Comparison of ENCODE assay signal across 1 cellular context in the genomic region with DNA sequence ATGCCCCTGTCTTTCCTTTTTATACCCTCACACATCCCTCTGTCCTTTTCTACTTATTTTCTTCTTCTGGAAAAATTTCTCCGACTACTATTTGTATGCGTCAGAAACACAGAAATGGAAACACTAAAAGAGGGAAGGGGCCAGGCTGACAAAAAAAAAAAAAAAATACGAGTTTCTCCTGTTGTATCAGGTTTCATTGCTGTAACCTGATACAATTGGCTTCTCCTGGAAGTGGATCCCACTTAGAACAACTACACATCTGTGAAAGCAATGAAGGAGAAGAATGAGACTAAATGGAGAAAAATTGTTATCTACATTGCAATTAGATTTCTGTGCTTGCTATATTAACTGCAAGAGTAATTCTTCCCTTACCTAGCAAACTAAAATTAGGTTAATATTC.
TF ChIP-seq lines count a peak whose summit lies in the region.

No MANE protein-coding gene starts in this region.

TF ChIP-seq in GM23338, 12 proteins besides CTCF, POLR2A, EP300 and RAD21:
- TF ChIP-seq, protein P1, sequence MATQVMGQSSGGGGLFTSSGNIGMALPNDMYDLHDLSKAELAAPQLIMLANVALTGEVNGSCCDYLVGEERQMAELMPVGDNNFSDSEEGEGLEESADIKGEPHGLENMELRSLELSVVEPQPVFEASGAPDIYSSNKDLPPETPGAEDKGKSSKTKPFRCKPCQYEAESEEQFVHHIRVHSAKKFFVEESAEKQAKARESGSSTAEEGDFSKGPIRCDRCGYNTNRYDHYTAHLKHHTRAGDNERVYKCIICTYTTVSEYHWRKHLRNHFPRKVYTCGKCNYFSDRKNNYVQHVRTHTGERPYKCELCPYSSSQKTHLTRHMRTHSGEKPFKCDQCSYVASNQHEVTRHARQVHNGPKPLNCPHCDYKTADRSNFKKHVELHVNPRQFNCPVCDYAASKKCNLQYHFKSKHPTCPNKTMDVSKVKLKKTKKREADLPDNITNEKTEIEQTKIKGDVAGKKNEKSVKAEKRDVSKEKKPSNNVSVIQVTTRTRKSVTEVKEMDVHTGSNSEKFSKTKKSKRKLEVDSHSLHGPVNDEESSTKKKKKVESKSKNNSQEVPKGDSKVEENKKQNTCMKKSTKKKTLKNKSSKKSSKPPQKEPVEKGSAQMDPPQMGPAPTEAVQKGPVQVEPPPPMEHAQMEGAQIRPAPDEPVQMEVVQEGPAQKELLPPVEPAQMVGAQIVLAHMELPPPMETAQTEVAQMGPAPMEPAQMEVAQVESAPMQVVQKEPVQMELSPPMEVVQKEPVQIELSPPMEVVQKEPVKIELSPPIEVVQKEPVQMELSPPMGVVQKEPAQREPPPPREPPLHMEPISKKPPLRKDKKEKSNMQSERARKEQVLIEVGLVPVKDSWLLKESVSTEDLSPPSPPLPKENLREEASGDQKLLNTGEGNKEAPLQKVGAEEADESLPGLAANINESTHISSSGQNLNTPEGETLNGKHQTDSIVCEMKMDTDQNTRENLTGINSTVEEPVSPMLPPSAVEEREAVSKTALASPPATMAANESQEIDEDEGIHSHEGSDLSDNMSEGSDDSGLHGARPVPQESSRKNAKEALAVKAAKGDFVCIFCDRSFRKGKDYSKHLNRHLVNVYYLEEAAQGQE (IDR thresholded peaks at IDR 0.05; ENCODE audit: unreplicated experiment), result no peak
- TF ChIP-seq JUNB (IDR thresholded peaks at IDR 0.05; ENCODE audit: unreplicated experiment) (no peak), CREB1 (CRISPR knock-in tag; IDR thresholded peaks at IDR 0.05; ENCODE audit: low read depth) (no peak), EZH2 (IDR thresholded peaks at IDR 0.05; ENCODE audit: low read depth, unreplicated experiment) (no peak), ZNF331 (CRISPR knock-in tag; IDR thresholded peaks at IDR 0.05; ENCODE audit: low read depth) (no peak), EZH2phosphoT487 (IDR thresholded peaks at IDR 0.05; ENCODE audit: unreplicated experiment) (no peak), STAT1 (IDR thresholded peaks at IDR 0.05; ENCODE audit: unreplicated experiment) (no peak), ZNF114 (CRISPR knock-in tag; IDR thresholded peaks at IDR 0.05) (no peak), POLR2AphosphoS5 (IDR thresholded peaks at IDR 0.05; ENCODE audit: low read depth) (no peak), NANOG (IDR thresholded peaks at IDR 0.05; ENCODE audit: borderline replicate concordance) (no peak)
- TF ChIP-seq, protein P2, sequence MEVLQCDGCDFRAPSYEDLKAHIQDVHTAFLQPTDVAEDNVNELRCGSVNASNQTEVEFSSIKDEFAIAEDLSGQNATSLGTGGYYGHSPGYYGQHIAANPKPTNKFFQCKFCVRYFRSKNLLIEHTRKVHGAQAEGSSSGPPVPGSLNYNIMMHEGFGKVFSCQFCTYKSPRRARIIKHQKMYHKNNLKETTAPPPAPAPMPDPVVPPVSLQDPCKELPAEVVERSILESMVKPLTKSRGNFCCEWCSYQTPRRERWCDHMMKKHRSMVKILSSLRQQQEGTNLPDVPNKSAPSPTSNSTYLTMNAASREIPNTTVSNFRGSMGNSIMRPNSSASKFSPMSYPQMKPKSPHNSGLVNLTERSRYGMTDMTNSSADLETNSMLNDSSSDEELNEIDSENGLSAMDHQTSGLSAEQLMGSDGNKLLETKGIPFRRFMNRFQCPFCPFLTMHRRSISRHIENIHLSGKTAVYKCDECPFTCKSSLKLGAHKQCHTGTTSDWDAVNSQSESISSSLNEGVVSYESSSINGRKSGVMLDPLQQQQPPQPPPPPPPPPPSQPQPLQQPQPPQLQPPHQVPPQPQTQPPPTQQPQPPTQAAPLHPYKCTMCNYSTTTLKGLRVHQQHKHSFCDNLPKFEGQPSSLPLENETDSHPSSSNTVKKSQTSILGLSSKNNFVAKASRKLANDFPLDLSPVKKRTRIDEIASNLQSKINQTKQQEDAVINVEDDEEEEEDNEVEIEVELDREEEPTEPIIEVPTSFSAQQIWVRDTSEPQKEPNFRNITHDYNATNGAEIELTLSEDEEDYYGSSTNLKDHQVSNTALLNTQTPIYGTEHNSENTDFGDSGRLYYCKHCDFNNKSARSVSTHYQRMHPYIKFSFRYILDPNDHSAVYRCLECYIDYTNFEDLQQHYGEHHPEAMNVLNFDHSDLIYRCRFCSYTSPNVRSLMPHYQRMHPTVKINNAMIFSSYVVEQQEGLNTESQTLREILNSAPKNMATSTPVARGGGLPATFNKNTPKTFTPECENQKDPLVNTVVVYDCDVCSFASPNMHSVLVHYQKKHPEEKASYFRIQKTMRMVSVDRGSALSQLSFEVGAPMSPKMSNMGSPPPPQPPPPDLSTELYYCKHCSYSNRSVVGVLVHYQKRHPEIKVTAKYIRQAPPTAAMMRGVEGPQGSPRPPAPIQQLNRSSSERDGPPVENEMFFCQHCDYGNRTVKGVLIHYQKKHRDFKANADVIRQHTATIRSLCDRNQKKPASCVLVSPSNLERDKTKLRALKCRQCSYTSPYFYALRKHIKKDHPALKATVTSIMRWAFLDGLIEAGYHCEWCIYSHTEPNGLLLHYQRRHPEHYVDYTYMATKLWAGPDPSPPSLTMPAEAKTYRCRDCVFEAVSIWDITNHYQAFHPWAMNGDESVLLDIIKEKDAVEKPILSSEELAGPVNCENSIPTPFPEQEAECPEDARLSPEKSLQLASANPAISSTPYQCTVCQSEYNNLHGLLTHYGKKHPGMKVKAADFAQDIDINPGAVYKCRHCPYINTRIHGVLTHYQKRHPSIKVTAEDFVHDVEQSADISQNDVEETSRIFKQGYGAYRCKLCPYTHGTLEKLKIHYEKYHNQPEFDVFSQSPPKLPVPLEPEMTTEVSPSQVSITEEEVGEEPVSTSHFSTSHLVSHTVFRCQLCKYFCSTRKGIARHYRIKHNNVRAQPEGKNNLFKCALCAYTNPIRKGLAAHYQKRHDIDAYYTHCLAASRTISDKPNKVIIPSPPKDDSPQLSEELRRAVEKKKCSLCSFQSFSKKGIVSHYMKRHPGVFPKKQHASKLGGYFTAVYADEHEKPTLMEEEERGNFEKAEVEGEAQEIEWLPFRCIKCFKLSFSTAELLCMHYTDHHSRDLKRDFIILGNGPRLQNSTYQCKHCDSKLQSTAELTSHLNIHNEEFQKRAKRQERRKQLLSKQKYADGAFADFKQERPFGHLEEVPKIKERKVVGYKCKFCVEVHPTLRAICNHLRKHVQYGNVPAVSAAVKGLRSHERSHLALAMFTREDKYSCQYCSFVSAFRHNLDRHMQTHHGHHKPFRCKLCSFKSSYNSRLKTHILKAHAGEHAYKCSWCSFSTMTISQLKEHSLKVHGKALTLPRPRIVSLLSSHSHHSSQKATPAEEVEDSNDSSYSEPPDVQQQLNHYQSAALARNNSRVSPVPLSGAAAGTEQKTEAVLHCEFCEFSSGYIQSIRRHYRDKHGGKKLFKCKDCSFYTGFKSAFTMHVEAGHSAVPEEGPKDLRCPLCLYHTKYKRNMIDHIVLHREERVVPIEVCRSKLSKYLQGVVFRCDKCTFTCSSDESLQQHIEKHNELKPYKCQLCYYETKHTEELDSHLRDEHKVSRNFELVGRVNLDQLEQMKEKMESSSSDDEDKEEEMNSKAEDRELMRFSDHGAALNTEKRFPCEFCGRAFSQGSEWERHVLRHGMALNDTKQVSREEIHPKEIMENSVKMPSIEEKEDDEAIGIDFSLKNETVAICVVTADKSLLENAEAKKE (CRISPR knock-in tag; IDR thresholded peaks at IDR 0.05), result no peak
- TF ChIP-seq, protein P3, sequence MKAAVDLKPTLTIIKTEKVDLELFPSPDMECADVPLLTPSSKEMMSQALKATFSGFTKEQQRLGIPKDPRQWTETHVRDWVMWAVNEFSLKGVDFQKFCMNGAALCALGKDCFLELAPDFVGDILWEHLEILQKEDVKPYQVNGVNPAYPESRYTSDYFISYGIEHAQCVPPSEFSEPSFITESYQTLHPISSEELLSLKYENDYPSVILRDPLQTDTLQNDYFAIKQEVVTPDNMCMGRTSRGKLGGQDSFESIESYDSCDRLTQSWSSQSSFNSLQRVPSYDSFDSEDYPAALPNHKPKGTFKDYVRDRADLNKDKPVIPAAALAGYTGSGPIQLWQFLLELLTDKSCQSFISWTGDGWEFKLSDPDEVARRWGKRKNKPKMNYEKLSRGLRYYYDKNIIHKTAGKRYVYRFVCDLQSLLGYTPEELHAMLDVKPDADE (IDR thresholded peaks at IDR 0.05), result no peak
